Comparison of ENCODE assay signal across 20 cellular contexts in the genomic region with DNA sequence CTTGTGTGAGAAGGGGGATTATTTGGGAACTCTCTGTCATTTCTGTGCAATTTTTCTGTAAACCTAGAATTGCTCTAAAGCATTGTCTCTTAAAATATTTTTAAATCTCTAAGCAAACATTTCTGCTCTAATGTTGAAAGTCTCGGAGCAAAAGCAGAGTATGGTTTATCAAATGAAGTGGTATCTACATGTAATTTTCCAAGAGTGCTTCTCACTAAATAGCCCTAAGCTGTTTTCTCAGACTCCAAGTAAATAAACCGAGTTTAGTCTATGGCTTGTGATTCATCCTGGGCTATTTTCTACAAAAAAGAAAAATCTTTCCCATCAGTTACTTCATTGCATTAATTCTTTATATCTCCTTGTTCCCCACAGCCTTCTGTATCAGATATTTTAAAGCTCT.
"Had no signal": no experiment of that assay in that cellular context is flagged by ENCODE, and none has a peak within 500 bp of the region (broad histone marks: within the 10 kb centered on the region; RNA-seq: fewer than 3 reads in every experiment).

No MANE protein-coding gene starts in this region.

- H3K27ac ChIP-seq: cardiac muscle cell, gastrocnemius medialis, left lung, right atrium auricular region, tibial artery had no signal

- ATAC-seq: activated CD8-positive, alpha-beta T cell treated with anti-CD3 and anti-CD28 coated beads for 36 hours; activated naive CD8-positive, alpha-beta T cell treated with anti-CD3 and anti-CD28 coated beads, Interleukin-2, amount 50 U/mL, for 24 hours; gastrocnemius medialis; left lung; stimulated activated naive CD8-positive, alpha-beta T cell treated with anti-CD3 and anti-CD28 coated beads, Interleukin-15, Interleukin-2, amounts not matched to agents 100 U/mL and 50 U/mL, for 24 hours had no signal

- H3K9me3 ChIP-seq: gastrocnemius medialis, left lung, right atrium auricular region, tibial artery had no signal

- H3K27ac Mint-ChIP-seq: activated CD4-positive, alpha-beta T cell treated with anti-CD3 and anti-CD28 coated beads, Interleukin-2, amount 10 ng/mL, durations not matched to agents 24 days and 14 days; activated CD8-positive, alpha-beta T cell treated with anti-CD3 and anti-CD28 coated beads for 36 hours; activated naive CD4-positive, alpha-beta T cell treated with anti-CD3 and anti-CD28 coated beads, Interleukin-2, amount 10 ng/mL, durations not matched to agents 7 days and 5 days; activated naive CD8-positive, alpha-beta T cell treated with anti-CD3 and anti-CD28 coated beads, Interleukin-2, amount 50 U/mL, for 24 hours; nephron progenitor cell had no signal

- H3K4me3 Mint-ChIP-seq: activated CD4-positive, alpha-beta T cell treated with anti-CD3 and anti-CD28 coated beads, Interleukin-2, amount 10 ng/mL, durations not matched to agents 24 days and 14 days; activated CD8-positive, alpha-beta T cell treated with anti-CD3 and anti-CD28 coated beads for 36 hours; activated naive CD4-positive, alpha-beta T cell treated with anti-CD3 and anti-CD28 coated beads, Interleukin-2, amount 10 ng/mL, durations not matched to agents 7 days and 5 days; activated naive CD8-positive, alpha-beta T cell treated with anti-CD3 and anti-CD28 coated beads, Interleukin-2, amount 50 U/mL, for 24 hours; nephron progenitor cell had no signal

- H3K4me1 Mint-ChIP-seq: activated CD4-positive, alpha-beta T cell treated with anti-CD3 and anti-CD28 coated beads, Interleukin-2, amount 10 ng/mL, durations not matched to agents 24 days and 14 days; activated naive CD4-positive, alpha-beta T cell treated with anti-CD3 and anti-CD28 coated beads, Interleukin-2, amount 10 ng/mL, durations not matched to agents 7 days and 5 days; activated naive CD8-positive, alpha-beta T cell treated with anti-CD3 and anti-CD28 coated beads, Interleukin-2, amount 50 U/mL, for 24 hours had no signal

- H3K27me3 ChIP-seq: cardiac muscle cell, gastrocnemius medialis, right atrium auricular region, tibial artery had no signal

- H3K36me3 Mint-ChIP-seq: activated naive CD4-positive, alpha-beta T cell treated with anti-CD3 and anti-CD28 coated beads, Interleukin-2, amount 10 ng/mL, durations not matched to agents 7 days and 5 days had no signal

- H3K36me3 ChIP-seq: cardiac muscle cell, gastrocnemius medialis, left lung, right atrium auricular region, tibial artery had no signal

- H3K4me1 ChIP-seq: gastrocnemius medialis, left lung, right atrium auricular region, tibial artery had no signal

- DNase-seq: activated CD4-positive, alpha-beta T cell treated with anti-CD3 and anti-CD28 coated beads, Interleukin-2, amount 10 ng/mL, durations not matched to agents 24 days and 14 days; activated CD8-positive, alpha-beta T cell treated with anti-CD3 and anti-CD28 coated beads for 36 hours; activated effector memory CD4-positive, alpha-beta T cell treated with Interleukin-2 at 50 U/mL for 16 hours; activated naive CD4-positive, alpha-beta T cell treated with anti-CD3 and anti-CD28 coated beads, Interleukin-2, amount 10 ng/mL, durations not matched to agents 7 days and 5 days; activated naive CD8-positive, alpha-beta T cell treated with anti-CD3 and anti-CD28 coated beads, Interleukin-2, amount 50 U/mL, for 24 hours; activated T-cell treated with anti-CD3 and anti-CD28 coated beads, Interleukin-2, amount 50 U/mL, for 1 hour; erythroblast; gastrocnemius medialis; head of caudate nucleus; left lung; mammary epithelial cell; nephron progenitor cell; nucleus accumbens; posterior cingulate gyrus; stimulated activated CD4-positive, alpha-beta T cell treated with anti-CD3 and anti-CD28 coated beads, Interleukin-2, amount 100 ng/mL, for 24 hours; stimulated activated naive CD8-positive, alpha-beta T cell treated with anti-CD3 and anti-CD28 coated beads, Interleukin-15, Interleukin-2, amounts not matched to agents 100 U/mL and 50 U/mL, for 24 hours; substantia nigra; tibial artery had no signal

- H3K4me3 ChIP-seq: cardiac muscle cell, gastrocnemius medialis, left lung, right atrium auricular region, tibial artery had no signal

- H3K9me3 Mint-ChIP-seq: activated CD4-positive, alpha-beta T cell treated with anti-CD3 and anti-CD28 coated beads, Interleukin-2, amount 10 ng/mL, durations not matched to agents 24 days and 14 days; activated CD8-positive, alpha-beta T cell treated with anti-CD3 and anti-CD28 coated beads for 36 hours; activated naive CD4-positive, alpha-beta T cell treated with anti-CD3 and anti-CD28 coated beads, Interleukin-2, amount 10 ng/mL, durations not matched to agents 7 days and 5 days; activated naive CD8-positive, alpha-beta T cell treated with anti-CD3 and anti-CD28 coated beads, Interleukin-2, amount 50 U/mL, for 24 hours had no signal
